1 cellular context compared by ENCODE assay signal in genomic region chr13:24512208-24513068, GRCh38.
TF ChIP-seq lines count a peak whose summit lies in the region.

Gene PARP4 (minus strand): TSS chr13:24512778. CDS start chr13:24503776, 9,002 bp downstream.

TF ChIP-seq in HepG2, 621 proteins besides CTCF, POLR2A, EP300 and RAD21 (continued from another document and continues in another):
- TF ChIP-seq ZNF20 (CRISPR knock-in tag; IDR thresholded peaks at IDR 0.05) (peak; percentile 72; the same call in 1 of the 2 replicates), KLF6 (CRISPR knock-in tag; IDR thresholded peaks at IDR 0.05) (peak; percentile 63), ZNF703 (CRISPR knock-in tag; IDR thresholded peaks at IDR 0.05; ENCODE audit: borderline replicate concordance) (0 out of 2 replicates have a peak, but pooled peaks have one; percentile 45), ZGPAT (CRISPR knock-in tag; IDR thresholded peaks at IDR 0.05) (peak; percentile 88; the same call in 1 of the 2 replicates), ZNF350 (CRISPR knock-in tag; IDR thresholded peaks at IDR 0.05; ENCODE audit: borderline replicate concordance, low read depth) (peak; percentile 87; the same call in 1 of the 2 replicates), TEF (CRISPR knock-in tag; IDR thresholded peaks at IDR 0.05) (no peak), FOSL1 (CRISPR knock-in tag; IDR thresholded peaks at IDR 0.05; ENCODE audit: borderline replicate concordance) (peak; percentile 79), ZNF30 (CRISPR knock-in tag; IDR thresholded peaks at IDR 0.05) (no peak), CHD4 (IDR thresholded peaks at IDR 0.05; ENCODE audit: borderline replicate concordance, low read length) (no peak), ZSCAN5A (CRISPR knock-in tag; IDR thresholded peaks at IDR 0.05; ENCODE audit: borderline replicate concordance) (no peak), AGO2 (optimal IDR thresholded peaks at IDR 0.05; ENCODE audit: low read depth, low read length) (peak; percentile 88), UBTF (CRISPR knock-in tag; IDR thresholded peaks at IDR 0.05) (peak; percentile 97), MEIS1 (CRISPR knock-in tag; IDR thresholded peaks at IDR 0.05; ENCODE audit: borderline replicate concordance) (peak; percentile 39; the same call in 1 of the 2 replicates), ATF7 (IDR thresholded peaks at IDR 0.05) (no peak), ATF7 (CRISPR knock-in tag; IDR thresholded peaks at IDR 0.05) (peak; percentile 68; the same call in 1 of the 2 replicates), ZIK1 (CRISPR knock-in tag; IDR thresholded peaks at IDR 0.05; ENCODE audit: borderline replicate concordance, low read depth) (peak; percentile 58; the same call in 1 of the 2 replicates), POGZ (CRISPR knock-in tag; IDR thresholded peaks at IDR 0.05) (peak; percentile 64), ERF (CRISPR knock-in tag; IDR thresholded peaks at IDR 0.05) (no peak), NAIF1 (CRISPR knock-in tag; IDR thresholded peaks at IDR 0.05; ENCODE audit: borderline replicate concordance) (peak; percentile 97), ZNF800 (CRISPR knock-in tag; IDR thresholded peaks at IDR 0.05) (peak; percentile 83), TMF1 (CRISPR knock-in tag; IDR thresholded peaks at IDR 0.05; ENCODE audit: low read depth) (0 out of 2 replicates have a peak, but pooled peaks have one; percentile 44), KMT2B (CRISPR knock-in tag; IDR thresholded peaks at IDR 0.05) (peak; percentile 81), ZNF224 (CRISPR knock-in tag; IDR thresholded peaks at IDR 0.05) (no peak), ZNF713 (CRISPR knock-in tag; IDR thresholded peaks at IDR 0.05) (no peak), DR1 (CRISPR knock-in tag; IDR thresholded peaks at IDR 0.05) (peak; percentile 68), KLF16 (CRISPR knock-in tag; IDR thresholded peaks at IDR 0.05) (peak in 1 of 2 experiments; percentile 47; a peak in 1 of 4 replicates), USF2 (IDR thresholded peaks at IDR 0.05; ENCODE audit: low read depth, low read length) (no peak), USF2 (CRISPR knock-in tag; IDR thresholded peaks at IDR 0.05; ENCODE audit: borderline replicate concordance) (0 out of 2 replicates have a peak, but pooled peaks have one; percentile 26), ZNF670 (CRISPR knock-in tag; IDR thresholded peaks at IDR 0.05; ENCODE audit: borderline replicate concordance) (peak; percentile 36; the same call in 1 of the 2 replicates), SMAD3 (CRISPR knock-in tag; IDR thresholded peaks at IDR 0.05) (no peak), NFATC3 (CRISPR knock-in tag; IDR thresholded peaks at IDR 0.05) (no peak), ZNF264 (CRISPR knock-in tag; IDR thresholded peaks at IDR 0.05) (peak; percentile 29; the same call in 1 of the 2 replicates), ZNF839 (CRISPR knock-in tag; IDR thresholded peaks at IDR 0.05; ENCODE audit: borderline replicate concordance) (peak; percentile 88; the same call in 1 of the 2 replicates), ELF3 (CRISPR knock-in tag; IDR thresholded peaks at IDR 0.05) (peak; percentile 77), ZNF282 (IDR thresholded peaks at IDR 0.05; ENCODE audit: partially characterized antibody) (no peak), ZNF121 (CRISPR knock-in tag; IDR thresholded peaks at IDR 0.05) (peak; percentile 46; the same call in 1 of the 2 replicates), ZNF83 (CRISPR knock-in tag; IDR thresholded peaks at IDR 0.05; ENCODE audit: borderline replicate concordance) (0 out of 2 replicates have a peak, but pooled peaks have one; percentile 34), ZNF891 (CRISPR knock-in tag; IDR thresholded peaks at IDR 0.05) (peak; percentile 70; the same call in 1 of the 2 replicates), ZNF557 (CRISPR knock-in tag; IDR thresholded peaks at IDR 0.05) (0 out of 2 replicates have a peak, but pooled peaks have one; percentile 29), ZNF501 (CRISPR knock-in tag; IDR thresholded peaks at IDR 0.05) (peak; percentile 95), ZNF331 (CRISPR knock-in tag; IDR thresholded peaks at IDR 0.05) (no peak; the same call in 1 of the 2 replicates), FOXJ3 (CRISPR knock-in tag; IDR thresholded peaks at IDR 0.05; ENCODE audit: borderline replicate concordance) (peak; percentile 51; the same call in 1 of the 2 replicates), NFE2 (CRISPR knock-in tag; IDR thresholded peaks at IDR 0.05) (no peak), CEBPB (IDR thresholded peaks at IDR 0.05; ENCODE audit: borderline replicate concordance, low read depth, low read length) (peak; percentile 81; the same call in 1 of the 2 replicates), TEAD2 (CRISPR knock-in tag; IDR thresholded peaks at IDR 0.05) (no peak), THAP9 (CRISPR knock-in tag; IDR thresholded peaks at IDR 0.05; ENCODE audit: borderline replicate concordance) (peak; percentile 75; the same call in 1 of the 2 replicates), SAFB2 (CRISPR knock-in tag; IDR thresholded peaks at IDR 0.05; ENCODE audit: borderline replicate concordance, low read depth) (no peak), KDM2A (CRISPR knock-in tag; IDR thresholded peaks at IDR 0.05; ENCODE audit: borderline replicate concordance, low read depth) (peak; percentile 85), ATF2 (CRISPR knock-in tag; IDR thresholded peaks at IDR 0.05) (peak; percentile 20), E2F2 (CRISPR knock-in tag; IDR thresholded peaks at IDR 0.05; ENCODE audit: borderline replicate concordance) (peak; percentile 43; the same call in 1 of the 2 replicates), ZFP36L1 (CRISPR knock-in tag; IDR thresholded peaks at IDR 0.05) (peak; percentile 74; the same call in 1 of the 2 replicates), PHF21A (CRISPR knock-in tag; IDR thresholded peaks at IDR 0.05) (peak; percentile 72), ZNF124 (CRISPR knock-in tag; IDR thresholded peaks at IDR 0.05) (peak; percentile 51; the same call in 1 of the 2 replicates), GFI1 (CRISPR knock-in tag; IDR thresholded peaks at IDR 0.05; ENCODE audit: borderline replicate concordance) (peak; percentile 69; the same call in 1 of the 2 replicates), MBD4 (IDR thresholded peaks at IDR 0.05; ENCODE audit: borderline replicate concordance, low read length) (no peak)
